1 cellular context compared by ENCODE assay signal in genomic region chr1:162892916-162893714, GRCh38.
TF ChIP-seq lines count a peak whose summit lies in the region.

No MANE protein-coding gene starts in this region.

TF ChIP-seq in HepG2, 621 proteins besides CTCF, POLR2A, EP300 and RAD21 (continued from another document and continues in another):
- TF ChIP-seq ZBTB34 (CRISPR knock-in tag; IDR thresholded peaks at IDR 0.05) (no peak), ATF1 (CRISPR knock-in tag; IDR thresholded peaks at IDR 0.05) (peak; percentile 44; the same call in 1 of the 2 replicates), ETV5 (CRISPR knock-in tag; IDR thresholded peaks at IDR 0.05; ENCODE audit: borderline replicate concordance) (peak; percentile 99), RFXANK (CRISPR knock-in tag; IDR thresholded peaks at IDR 0.05) (no peak), RXRB (CRISPR knock-in tag; IDR thresholded peaks at IDR 0.05; ENCODE audit: borderline replicate concordance) (peak; percentile 70), EHMT2 (IDR thresholded peaks at IDR 0.05; ENCODE audit: borderline replicate concordance, low read depth, low read length) (peak; percentile 76; the same call in 1 of the 2 replicates), CEBPG (CRISPR knock-in tag; IDR thresholded peaks at IDR 0.05) (peak; percentile 95), JUND (CRISPR knock-in tag; IDR thresholded peaks at IDR 0.05) (no peak), ZBTB21 (CRISPR knock-in tag; IDR thresholded peaks at IDR 0.05) (no peak), ARID3A (IDR thresholded peaks at IDR 0.05; ENCODE audit: low read depth, low read length) (0 out of 2 replicates have a peak, but pooled peaks have one; percentile 36), ZNF160 (CRISPR knock-in tag; IDR thresholded peaks at IDR 0.05) (no peak), POLR2AphosphoS2 (IDR thresholded peaks at IDR 0.05; ENCODE audit: low read depth, low read length) (no peak), PLRG1 (conservative IDR thresholded peaks at IDR 0.05) (no peak), KAT8 (CRISPR knock-in tag; IDR thresholded peaks at IDR 0.05) (peak; percentile 62), MEIS2 (CRISPR knock-in tag; IDR thresholded peaks at IDR 0.05) (no peak), ATRX (CRISPR knock-in tag; IDR thresholded peaks at IDR 0.05; ENCODE audit: borderline replicate concordance) (no peak), MZF1 (CRISPR knock-in tag; IDR thresholded peaks at IDR 0.05; ENCODE audit: borderline replicate concordance) (no peak), ZBTB1 (CRISPR knock-in tag; IDR thresholded peaks at IDR 0.05; ENCODE audit: borderline replicate concordance) (no peak), NR2F2 (IDR thresholded peaks at IDR 0.05; ENCODE audit: borderline replicate concordance, low read depth) (peak; percentile 97), PPARG (CRISPR knock-in tag; conservative IDR thresholded peaks at IDR 0.05) (peak; percentile 56; the same call in 1 of the 2 replicates), NONO (IDR thresholded peaks at IDR 0.05) (no peak), NONO (CRISPR knock-in tag; conservative IDR thresholded peaks at IDR 0.05) (0 out of 2 replicates have a peak, but pooled peaks have one; percentile 32), DNMT1 (CRISPR knock-in tag; IDR thresholded peaks at IDR 0.05) (no peak), MIXL1 (CRISPR knock-in tag; IDR thresholded peaks at IDR 0.05) (peak; percentile 75; the same call in 1 of the 2 replicates), ZNF124 (CRISPR knock-in tag; IDR thresholded peaks at IDR 0.05) (peak; percentile 80; the same call in 1 of the 2 replicates), PRDM15 (CRISPR knock-in tag; IDR thresholded peaks at IDR 0.05) (no peak), FOXJ3 (CRISPR knock-in tag; IDR thresholded peaks at IDR 0.05; ENCODE audit: borderline replicate concordance) (peak; percentile 32; the same call in 1 of the 2 replicates), ZNF331 (CRISPR knock-in tag; IDR thresholded peaks at IDR 0.05) (peak; percentile 83; the same call in 1 of the 2 replicates), MXI1 (IDR thresholded peaks at IDR 0.05; ENCODE audit: borderline replicate concordance, low read depth, low read length) (no peak), FOXA1 (IDR thresholded peaks at IDR 0.05) (no peak), FOXA1 (CRISPR knock-in tag; IDR thresholded peaks at IDR 0.05) (peak; percentile 57), ZNF572 (CRISPR knock-in tag; IDR thresholded peaks at IDR 0.05) (no peak), TCF7 (IDR thresholded peaks at IDR 0.05; ENCODE audit: low read depth) (peak; percentile 97), PAF1 (CRISPR knock-in tag; IDR thresholded peaks at IDR 0.05) (no peak), ZKSCAN8 (CRISPR knock-in tag; IDR thresholded peaks at IDR 0.05; ENCODE audit: borderline replicate concordance) (peak; percentile 35; the same call in 1 of the 2 replicates), ZNF609 (CRISPR knock-in tag; IDR thresholded peaks at IDR 0.05; ENCODE audit: borderline replicate concordance) (peak; percentile 44; the same call in 1 of the 2 replicates)
- TF ChIP-seq, protein P1, sequence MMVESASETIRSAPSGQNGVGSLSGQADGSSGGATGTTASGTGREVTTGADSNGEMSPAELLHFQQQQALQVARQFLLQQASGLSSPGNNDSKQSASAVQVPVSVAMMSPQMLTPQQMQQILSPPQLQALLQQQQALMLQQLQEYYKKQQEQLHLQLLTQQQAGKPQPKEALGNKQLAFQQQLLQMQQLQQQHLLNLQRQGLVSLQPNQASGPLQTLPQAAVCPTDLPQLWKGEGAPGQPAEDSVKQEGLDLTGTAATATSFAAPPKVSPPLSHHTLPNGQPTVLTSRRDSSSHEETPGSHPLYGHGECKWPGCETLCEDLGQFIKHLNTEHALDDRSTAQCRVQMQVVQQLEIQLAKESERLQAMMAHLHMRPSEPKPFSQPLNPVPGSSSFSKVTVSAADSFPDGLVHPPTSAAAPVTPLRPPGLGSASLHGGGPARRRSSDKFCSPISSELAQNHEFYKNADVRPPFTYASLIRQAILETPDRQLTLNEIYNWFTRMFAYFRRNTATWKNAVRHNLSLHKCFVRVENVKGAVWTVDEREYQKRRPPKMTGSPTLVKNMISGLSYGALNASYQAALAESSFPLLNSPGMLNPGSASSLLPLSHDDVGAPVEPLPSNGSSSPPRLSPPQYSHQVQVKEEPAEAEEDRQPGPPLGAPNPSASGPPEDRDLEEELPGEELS (CRISPR knock-in tag; IDR thresholded peaks at IDR 0.05): peak; percentile 90
- TF ChIP-seq, protein P2, sequence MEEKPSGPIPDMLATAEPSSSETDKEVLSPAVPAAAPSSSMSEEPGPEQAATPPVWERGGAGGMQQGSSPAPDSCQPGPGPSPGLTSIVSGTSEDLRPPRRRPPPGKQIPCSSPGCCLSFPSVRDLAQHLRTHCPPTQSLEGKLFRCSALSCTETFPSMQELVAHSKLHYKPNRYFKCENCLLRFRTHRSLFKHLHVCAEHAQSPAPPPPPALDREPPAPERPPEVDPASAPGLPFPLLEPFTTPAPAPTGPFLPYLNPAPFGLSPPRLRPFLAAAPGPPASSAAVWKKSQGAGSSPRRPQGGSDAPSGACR (CRISPR knock-in tag; IDR thresholded peaks at IDR 0.05): no peak
- TF ChIP-seq, protein P3, sequence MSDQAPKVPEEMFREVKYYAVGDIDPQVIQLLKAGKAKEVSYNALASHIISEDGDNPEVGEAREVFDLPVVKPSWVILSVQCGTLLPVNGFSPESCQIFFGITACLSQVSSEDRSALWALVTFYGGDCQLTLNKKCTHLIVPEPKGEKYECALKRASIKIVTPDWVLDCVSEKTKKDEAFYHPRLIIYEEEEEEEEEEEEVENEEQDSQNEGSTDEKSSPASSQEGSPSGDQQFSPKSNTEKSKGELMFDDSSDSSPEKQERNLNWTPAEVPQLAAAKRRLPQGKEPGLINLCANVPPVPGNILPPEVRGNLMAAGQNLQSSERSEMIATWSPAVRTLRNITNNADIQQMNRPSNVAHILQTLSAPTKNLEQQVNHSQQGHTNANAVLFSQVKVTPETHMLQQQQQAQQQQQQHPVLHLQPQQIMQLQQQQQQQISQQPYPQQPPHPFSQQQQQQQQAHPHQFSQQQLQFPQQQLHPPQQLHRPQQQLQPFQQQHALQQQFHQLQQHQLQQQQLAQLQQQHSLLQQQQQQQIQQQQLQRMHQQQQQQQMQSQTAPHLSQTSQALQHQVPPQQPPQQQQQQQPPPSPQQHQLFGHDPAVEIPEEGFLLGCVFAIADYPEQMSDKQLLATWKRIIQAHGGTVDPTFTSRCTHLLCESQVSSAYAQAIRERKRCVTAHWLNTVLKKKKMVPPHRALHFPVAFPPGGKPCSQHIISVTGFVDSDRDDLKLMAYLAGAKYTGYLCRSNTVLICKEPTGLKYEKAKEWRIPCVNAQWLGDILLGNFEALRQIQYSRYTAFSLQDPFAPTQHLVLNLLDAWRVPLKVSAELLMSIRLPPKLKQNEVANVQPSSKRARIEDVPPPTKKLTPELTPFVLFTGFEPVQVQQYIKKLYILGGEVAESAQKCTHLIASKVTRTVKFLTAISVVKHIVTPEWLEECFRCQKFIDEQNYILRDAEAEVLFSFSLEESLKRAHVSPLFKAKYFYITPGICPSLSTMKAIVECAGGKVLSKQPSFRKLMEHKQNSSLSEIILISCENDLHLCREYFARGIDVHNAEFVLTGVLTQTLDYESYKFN (CRISPR knock-in tag; conservative IDR thresholded peaks at IDR 0.05): peak; percentile 80
- TF ChIP-seq, protein P4, sequence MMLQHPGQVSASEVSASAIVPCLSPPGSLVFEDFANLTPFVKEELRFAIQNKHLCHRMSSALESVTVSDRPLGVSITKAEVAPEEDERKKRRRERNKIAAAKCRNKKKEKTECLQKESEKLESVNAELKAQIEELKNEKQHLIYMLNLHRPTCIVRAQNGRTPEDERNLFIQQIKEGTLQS (CRISPR knock-in tag; IDR thresholded peaks at IDR 0.05): no peak
- TF ChIP-seq, protein P5, sequence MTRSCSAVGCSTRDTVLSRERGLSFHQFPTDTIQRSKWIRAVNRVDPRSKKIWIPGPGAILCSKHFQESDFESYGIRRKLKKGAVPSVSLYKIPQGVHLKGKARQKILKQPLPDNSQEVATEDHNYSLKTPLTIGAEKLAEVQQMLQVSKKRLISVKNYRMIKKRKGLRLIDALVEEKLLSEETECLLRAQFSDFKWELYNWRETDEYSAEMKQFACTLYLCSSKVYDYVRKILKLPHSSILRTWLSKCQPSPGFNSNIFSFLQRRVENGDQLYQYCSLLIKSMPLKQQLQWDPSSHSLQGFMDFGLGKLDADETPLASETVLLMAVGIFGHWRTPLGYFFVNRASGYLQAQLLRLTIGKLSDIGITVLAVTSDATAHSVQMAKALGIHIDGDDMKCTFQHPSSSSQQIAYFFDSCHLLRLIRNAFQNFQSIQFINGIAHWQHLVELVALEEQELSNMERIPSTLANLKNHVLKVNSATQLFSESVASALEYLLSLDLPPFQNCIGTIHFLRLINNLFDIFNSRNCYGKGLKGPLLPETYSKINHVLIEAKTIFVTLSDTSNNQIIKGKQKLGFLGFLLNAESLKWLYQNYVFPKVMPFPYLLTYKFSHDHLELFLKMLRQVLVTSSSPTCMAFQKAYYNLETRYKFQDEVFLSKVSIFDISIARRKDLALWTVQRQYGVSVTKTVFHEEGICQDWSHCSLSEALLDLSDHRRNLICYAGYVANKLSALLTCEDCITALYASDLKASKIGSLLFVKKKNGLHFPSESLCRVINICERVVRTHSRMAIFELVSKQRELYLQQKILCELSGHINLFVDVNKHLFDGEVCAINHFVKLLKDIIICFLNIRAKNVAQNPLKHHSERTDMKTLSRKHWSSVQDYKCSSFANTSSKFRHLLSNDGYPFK (CRISPR knock-in tag; IDR thresholded peaks at IDR 0.05; ENCODE audit: borderline replicate concordance): no peak
